In genomic region chr5:72452515-72453259, GRCh38 we compare ENCODE assay signal across 8 cellular contexts. TPM values are rescaled to one million over a fixed set of nuclear protein-coding genes. Genes with fewer than 3 reads are reported as not detected.
DNase-seq lines count a peak whose midpoint lies in the region; ATAC-seq and TF ChIP-seq lines count a peak whose summit lies in the region.

No MANE protein-coding gene starts in this region.

- no TSS peak for BruUV-seq in Caco-2 (replicated peaks; lab: Mats Ljungman, UMichigan)
- BruUV-seq in Calu3 (replicated peaks; lab: Mats Ljungman, UMichigan), result no TSS peak

- H3K4me3 Mint-ChIP-seq in Caco-2 (ENCODE audit: unreplicated experiment) (peak overlapping the region; percentile 22), Calu3 (ENCODE audit: low read depth, unreplicated experiment) (no peak overlapping the region)

- H3K4me1 ChIP-seq in Caco-2 (peaks cover 27% of the 10 kb centered on the region), OCI-LY3 (ENCODE audit: low read length) (peaks cover 28% of the 10 kb centered on the region), osteoblast (ENCODE audit: insufficient read depth, low read length) (peaks cover 33% of the 10 kb centered on the region)

- H3K9me3 Mint-ChIP-seq in Caco-2 (ENCODE audit: unreplicated experiment), result peaks cover 10% of the 10 kb centered on the region
- H3K9me3 Mint-ChIP-seq in Calu3 (ENCODE audit: low read depth, unreplicated experiment), result peaks cover 2% of the 10 kb centered on the region

- H3K4me3 ChIP-seq in Caco-2 (ENCODE audit: low read depth, low read length), result no peak overlapping the region
- no peak overlapping the region for H3K4me3 ChIP-seq in OCI-LY3 (ENCODE audit: low read length)
- H3K4me3 ChIP-seq in osteoblast (ENCODE audit: insufficient read depth, low read length), result peak overlapping the region; percentile 7

- no peaks in the 10 kb centered on the region for H3K27me3 Mint-ChIP-seq in Caco-2 (ENCODE audit: insufficient read depth, unreplicated experiment)
- H3K27me3 Mint-ChIP-seq in Calu3 (ENCODE audit: unreplicated experiment), result peaks cover 22% of the 10 kb centered on the region

- H3K27ac Mint-ChIP-seq in Caco-2 (ENCODE audit: unreplicated experiment) (peak overlapping the region; percentile 79), Calu3 (ENCODE audit: unreplicated experiment) (no peak overlapping the region)

- H3K9me3 ChIP-seq in Caco-2 (no peaks in the 10 kb centered on the region; the same call in 1 of the 2 replicates), OCI-LY3 (ENCODE audit: insufficient read depth, low read length) (no peaks in the 10 kb centered on the region), osteoblast (ENCODE audit: low read depth, low read length) (no peaks in the 10 kb centered on the region)

- no peaks in the 10 kb centered on the region for H3K36me3 ChIP-seq in Caco-2 (ENCODE audit: control insufficient read depth, insufficient read depth, low read length)
- no peaks in the 10 kb centered on the region for H3K36me3 ChIP-seq in OCI-LY3 (replicated peaks; ENCODE audit: low read depth, low read length)
- no peaks in the 10 kb centered on the region for H3K36me3 ChIP-seq in osteoblast (ENCODE audit: insufficient read depth, low read length)

- no peak for ATAC-seq in HG02623 (IDR thresholded peaks at IDR 0.05; ENCODE audit: unreplicated experiment)

- H3K4me1 Mint-ChIP-seq in Caco-2 (ENCODE audit: low read depth, unreplicated experiment) (peaks cover 37% of the 10 kb centered on the region), Calu3 (ENCODE audit: low read depth, unreplicated experiment) (peaks cover 15% of the 10 kb centered on the region)

- H3K27me3 ChIP-seq in Caco-2 (replicated peaks; ENCODE audit: control insufficient read depth, insufficient read depth, low read length) (no peaks in the 10 kb centered on the region), OCI-LY3 (ENCODE audit: low read depth, low read length) (no peaks in the 10 kb centered on the region), osteoblast (ENCODE audit: insufficient read depth, low read length) (no peaks in the 10 kb centered on the region)

- POLR2A ChIA-PET in Caco-2 (lab: Charles Lee), result no interaction called here

- H2AFZ ChIP-seq in OCI-LY3 (ENCODE audit: low read depth, low read length) (peak overlapping the region; percentile 49; the same call in 1 of the 2 replicates), osteoblast (ENCODE audit: low read length) (peak overlapping the region; percentile 65)

- no peaks in the 10 kb centered on the region for H3K79me2 ChIP-seq in OCI-LY3 (ENCODE audit: low read length)
- no peaks in the 10 kb centered on the region for H3K79me2 ChIP-seq in osteoblast (ENCODE audit: insufficient read depth, low read length)

- intact Hi-C loops in Caco-2 (cut with micrococcal nuclease; ENCODE audit: unreplicated experiment), result no loop called here
- intact Hi-C loops in Calu3 (cut with micrococcal nuclease; ENCODE audit: unreplicated experiment), result no loop called here

- H3K27ac ChIP-seq in OCI-LY3 (ENCODE audit: low read length), result no peak overlapping the region
- H3K27ac ChIP-seq in osteoblast (ENCODE audit: low read depth, low read length), result peak overlapping the region; percentile 92

- DNase-seq in Caco-2 (peak; percentile 30 to 48), fibroblast of gingiva (ENCODE audit: low read depth) (peak; percentile 98), osteoblast (ENCODE audit: insufficient read length, low spot score, missing footprints) (peak; percentile 87), NCI-H2196 treated with DMSO at 0.1 percent for 48 hours (lab: John Stamatoyannopoulos, UW; ENCODE audit: unreplicated experiment) (no peak), Calu3 (no peak), GM20000 (ENCODE audit: low spot score) (no peak)

- H3K36me3 Mint-ChIP-seq in Caco-2 (ENCODE audit: insufficient read depth, unreplicated experiment) (no peaks in the 10 kb centered on the region), Calu3 (ENCODE audit: insufficient read depth, unreplicated experiment) (no peaks in the 10 kb centered on the region)

- TF ChIP-seq CTCF in Caco-2 (IDR thresholded peaks at IDR 0.05; ENCODE audit: insufficient read depth in 1 of 2, low read depth in 1 of 2, low read length in 1 of 2, severe bottlenecking in 1 of 2, unreplicated experiment in 1 of 2) (no peak), OCI-LY3 (IDR thresholded peaks at IDR 0.05; ENCODE audit: low read depth, low read length) (no peak), osteoblast (IDR thresholded peaks at IDR 0.05; ENCODE audit: extremely low read depth, low read depth, low read length) (no peak), Calu3 (IDR thresholded peaks at IDR 0.05; ENCODE audit: unreplicated experiment) (no peak), GM20000 (IDR thresholded peaks at IDR 0.05; ENCODE audit: extremely low read depth, missing control alignments) (no peak)

- no peak overlapping the region for H3K9ac ChIP-seq in OCI-LY3 (ENCODE audit: low read length)

- H3K4me2 ChIP-seq in OCI-LY3 (ENCODE audit: low read length) (peak overlapping the region; percentile 14), osteoblast (ENCODE audit: insufficient read depth, low read length) (peak overlapping the region; percentile 51)

- no peaks in the 10 kb centered on the region for H4K20me1 ChIP-seq in OCI-LY3 (ENCODE audit: insufficient read depth, low read length)
- no peaks in the 10 kb centered on the region for H4K20me1 ChIP-seq in osteoblast (ENCODE audit: insufficient read depth, low read length)

- CTCF ChIA-PET in Caco-2 (lab: Charles Lee) (no interaction called here), Calu3 (lab: Charles Lee) (no interaction called here)

RNA-seq across cellular contexts. Expression of gene ZNF366, which starts 54.5 kb away (rescaled TPM):
- total RNA-seq in Caco-2 (2022), result not detected in 2 replicates
- total RNA-seq in osteoblast, result not detected in 2 replicates
- not detected in 2 replicates for total RNA-seq in Calu3 (2022)

Comparison
In these comparisons a context has a peak if more than half of its experiments do, and no peak if none do; other contexts are left out.
1. DNase-seq: peak in Caco-2 (2 of 2), fibroblast of gingiva (single experiment) and osteoblast (single experiment); none in NCI-H2196 treated with DMSO at 0.1 percent for 48 hours (single experiment), Calu3 (single experiment) and GM20000 (single experiment).